ENCODE assay signal across 1 cellular context in genomic region chr2:121532894-121533293, GRCh38.
TF ChIP-seq lines count a peak whose summit lies in the region.

No MANE protein-coding gene starts in this region.

TF ChIP-seq in SK-N-SH, 30 proteins besides CTCF, POLR2A, EP300 and RAD21:
- TF ChIP-seq PBX3 (IDR thresholded peaks at IDR 0.05) (no peak), MAX (IDR thresholded peaks at IDR 0.05; ENCODE audit: low read depth) (no peak), IRF3 (IDR thresholded peaks at IDR 0.05; ENCODE audit: low read depth, low read length) (no peak), TEAD4 (IDR thresholded peaks at IDR 0.05; ENCODE audit: borderline replicate concordance, insufficient read depth) (no peak), SMC3 (IDR thresholded peaks at IDR 0.05; ENCODE audit: low read depth, low read length) (no peak), NFIC (IDR thresholded peaks at IDR 0.05; ENCODE audit: borderline replicate concordance) (no peak), POLR2AphosphoS5 (IDR thresholded peaks at IDR 0.05; ENCODE audit: low read depth, low read length) (no peak), TAF1 (IDR thresholded peaks at IDR 0.05; ENCODE audit: borderline replicate concordance, low read depth, low read length) (no peak), USF2 (IDR thresholded peaks at IDR 0.05; ENCODE audit: borderline replicate concordance, low read depth, low read length) (no peak), RXRA (IDR thresholded peaks at IDR 0.05; ENCODE audit: borderline replicate concordance, low read depth) (no peak), SIN3A (IDR thresholded peaks at IDR 0.05; ENCODE audit: borderline replicate concordance, low read depth, low read length) (no peak), GATA2 (CRISPR knock-in tag; IDR thresholded peaks at IDR 0.05) (no peak), FOSL2 (IDR thresholded peaks at IDR 0.05; ENCODE audit: borderline replicate concordance, low read depth) (no peak), EZH2phosphoT487 (IDR thresholded peaks at IDR 0.05; ENCODE audit: borderline replicate concordance, low read depth) (no peak), JUND (IDR thresholded peaks at IDR 0.05) (no peak)
